Comparison of ENCODE assay signal across 1 cellular context in the genomic region with DNA sequence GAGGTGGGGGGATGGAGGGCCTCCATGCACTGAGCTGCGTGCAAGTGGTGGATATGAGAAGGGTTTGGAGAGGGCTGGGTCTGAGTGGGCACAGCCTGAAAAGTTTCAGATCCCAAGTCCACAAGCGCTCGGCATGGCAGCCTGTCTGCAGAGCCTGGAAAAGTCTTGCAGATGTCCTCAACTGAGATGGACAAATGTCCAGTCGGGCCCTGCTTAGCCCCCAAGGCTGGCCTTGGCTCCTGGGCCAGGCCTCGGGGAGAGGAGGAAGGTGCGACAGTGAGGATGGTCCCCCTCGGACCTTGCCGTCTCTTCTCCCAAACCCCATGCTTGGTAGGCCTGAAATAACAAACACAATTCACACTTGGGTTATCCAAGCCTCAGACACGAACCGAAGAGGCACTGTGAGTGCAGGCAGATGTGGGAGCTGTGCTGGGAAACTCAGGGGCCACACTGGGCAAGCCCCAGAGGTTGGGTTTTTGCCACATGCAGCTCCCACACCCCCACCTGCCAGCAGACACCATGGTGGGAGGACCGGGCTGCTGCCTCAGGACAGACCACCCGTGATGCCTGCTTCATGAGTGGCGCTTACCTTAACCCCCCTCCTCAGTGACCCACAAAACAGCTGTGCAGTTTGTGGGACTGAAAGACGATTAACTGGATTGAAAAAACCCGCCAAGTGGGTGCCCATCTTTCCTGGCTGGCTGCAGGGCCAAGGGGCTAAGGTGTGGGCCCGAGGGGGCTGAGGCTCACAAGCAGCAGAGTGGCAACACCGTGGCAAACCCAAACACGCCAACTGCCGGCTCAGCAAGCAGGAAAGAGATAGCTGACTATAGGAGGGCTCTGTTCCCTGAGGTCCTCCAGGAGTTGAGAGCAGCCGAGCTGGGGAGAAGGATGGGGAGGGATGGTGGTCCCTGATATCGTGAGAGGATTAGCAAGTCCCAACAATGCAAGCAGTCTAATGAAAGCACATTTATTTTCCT.
TF ChIP-seq lines count a peak whose summit lies in the region.

No MANE protein-coding gene starts in this region.

TF ChIP-seq in IMR-90, 13 proteins besides CTCF, POLR2A, EP300 and RAD21:
- TF ChIP-seq SMC3 (IDR thresholded peaks at IDR 0.05; ENCODE audit: low read depth, low read length) (no peak), RCOR1 (IDR thresholded peaks at IDR 0.05; ENCODE audit: insufficient replicate concordance, low read length) (no peak), NFE2L2 (IDR thresholded peaks at IDR 0.05; ENCODE audit: low read depth, low read length) (no peak), CEBPB (IDR thresholded peaks at IDR 0.05; ENCODE audit: low read depth, low read length) (no peak), FOS (IDR thresholded peaks at IDR 0.05; ENCODE audit: low read depth, low read length) (no peak), RFX5 (IDR thresholded peaks at IDR 0.05; ENCODE audit: low read depth, low read length) (no peak), BHLHE40 (IDR thresholded peaks at IDR 0.05; ENCODE audit: low read depth, low read length) (no peak), MAZ (IDR thresholded peaks at IDR 0.05; ENCODE audit: borderline replicate concordance, low read depth, low read length) (no peak), MAFK (IDR thresholded peaks at IDR 0.05; ENCODE audit: low read depth, low read length) (no peak), MXI1 (IDR thresholded peaks at IDR 0.05; ENCODE audit: borderline replicate concordance, low read depth, low read length) (no peak), CHD1 (IDR thresholded peaks at IDR 0.05; ENCODE audit: low read depth, low read length) (no peak)
- TF ChIP-seq, protein P1, sequence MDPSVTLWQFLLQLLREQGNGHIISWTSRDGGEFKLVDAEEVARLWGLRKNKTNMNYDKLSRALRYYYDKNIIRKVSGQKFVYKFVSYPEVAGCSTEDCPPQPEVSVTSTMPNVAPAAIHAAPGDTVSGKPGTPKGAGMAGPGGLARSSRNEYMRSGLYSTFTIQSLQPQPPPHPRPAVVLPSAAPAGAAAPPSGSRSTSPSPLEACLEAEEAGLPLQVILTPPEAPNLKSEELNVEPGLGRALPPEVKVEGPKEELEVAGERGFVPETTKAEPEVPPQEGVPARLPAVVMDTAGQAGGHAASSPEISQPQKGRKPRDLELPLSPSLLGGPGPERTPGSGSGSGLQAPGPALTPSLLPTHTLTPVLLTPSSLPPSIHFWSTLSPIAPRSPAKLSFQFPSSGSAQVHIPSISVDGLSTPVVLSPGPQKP (IDR thresholded peaks at IDR 0.05; ENCODE audit: borderline replicate concordance, low read depth, low read length): no peak
- TF ChIP-seq, protein P2, sequence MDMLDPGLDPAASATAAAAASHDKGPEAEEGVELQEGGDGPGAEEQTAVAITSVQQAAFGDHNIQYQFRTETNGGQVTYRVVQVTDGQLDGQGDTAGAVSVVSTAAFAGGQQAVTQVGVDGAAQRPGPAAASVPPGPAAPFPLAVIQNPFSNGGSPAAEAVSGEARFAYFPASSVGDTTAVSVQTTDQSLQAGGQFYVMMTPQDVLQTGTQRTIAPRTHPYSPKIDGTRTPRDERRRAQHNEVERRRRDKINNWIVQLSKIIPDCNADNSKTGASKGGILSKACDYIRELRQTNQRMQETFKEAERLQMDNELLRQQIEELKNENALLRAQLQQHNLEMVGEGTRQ (IDR thresholded peaks at IDR 0.05; ENCODE audit: low read depth, low read length): no peak
